Comparison of ENCODE assay signal across 1 cellular context in the genomic region with DNA sequence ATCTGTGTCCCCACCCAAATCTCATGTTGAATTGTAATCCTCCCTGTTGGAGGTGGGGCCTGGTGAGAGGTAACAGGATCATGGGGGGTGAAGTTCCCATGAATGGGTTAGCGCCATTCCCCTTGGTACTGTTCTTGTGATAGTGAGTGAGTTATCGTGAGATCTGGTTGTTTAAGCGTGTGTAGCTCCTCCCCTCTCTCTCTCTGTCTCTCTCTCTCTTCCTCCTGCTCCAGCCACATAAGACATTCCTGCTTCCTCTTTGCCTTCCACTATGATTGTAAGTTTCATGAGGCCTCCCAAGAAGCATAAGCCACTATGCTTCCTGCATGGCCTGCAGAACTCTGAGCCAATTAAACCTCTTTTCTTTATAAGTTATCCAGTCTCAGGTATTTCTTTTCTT.
TF ChIP-seq lines count a peak whose summit lies in the region.

No MANE protein-coding gene starts in this region.

TF ChIP-seq in K562, 482 proteins besides CTCF, POLR2A, EP300 and RAD21 (continued from another document):
- TF ChIP-seq, protein P1, sequence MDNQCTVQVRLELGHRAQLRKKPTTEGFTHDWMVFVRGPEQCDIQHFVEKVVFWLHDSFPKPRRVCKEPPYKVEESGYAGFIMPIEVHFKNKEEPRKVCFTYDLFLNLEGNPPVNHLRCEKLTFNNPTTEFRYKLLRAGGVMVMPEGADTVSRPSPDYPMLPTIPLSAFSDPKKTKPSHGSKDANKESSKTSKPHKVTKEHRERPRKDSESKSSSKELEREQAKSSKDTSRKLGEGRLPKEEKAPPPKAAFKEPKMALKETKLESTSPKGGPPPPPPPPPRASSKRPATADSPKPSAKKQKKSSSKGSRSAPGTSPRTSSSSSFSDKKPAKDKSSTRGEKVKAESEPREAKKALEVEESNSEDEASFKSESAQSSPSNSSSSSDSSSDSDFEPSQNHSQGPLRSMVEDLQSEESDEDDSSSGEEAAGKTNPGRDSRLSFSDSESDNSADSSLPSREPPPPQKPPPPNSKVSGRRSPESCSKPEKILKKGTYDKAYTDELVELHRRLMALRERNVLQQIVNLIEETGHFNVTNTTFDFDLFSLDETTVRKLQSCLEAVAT (IDR thresholded peaks at IDR 0.05): peak in 1 of 2 experiments; percentile 23; a peak in 1 of 4 replicates
- no peak for TF ChIP-seq CREB1 (IDR thresholded peaks at IDR 0.05)
- no peak for TF ChIP-seq CREB1 (CRISPR knock-in tag; IDR thresholded peaks at IDR 0.05)
- peak; percentile 86 for TF ChIP-seq CHD2 (IDR thresholded peaks at IDR 0.05; ENCODE audit: low read depth, low read length)
- TF ChIP-seq LEF1 (IDR thresholded peaks at IDR 0.05): peak; percentile 29; the same call in 1 of the 2 replicates
- no peak for TF ChIP-seq DNMT1 (IDR thresholded peaks at IDR 0.05)
- TF ChIP-seq, protein P2, sequence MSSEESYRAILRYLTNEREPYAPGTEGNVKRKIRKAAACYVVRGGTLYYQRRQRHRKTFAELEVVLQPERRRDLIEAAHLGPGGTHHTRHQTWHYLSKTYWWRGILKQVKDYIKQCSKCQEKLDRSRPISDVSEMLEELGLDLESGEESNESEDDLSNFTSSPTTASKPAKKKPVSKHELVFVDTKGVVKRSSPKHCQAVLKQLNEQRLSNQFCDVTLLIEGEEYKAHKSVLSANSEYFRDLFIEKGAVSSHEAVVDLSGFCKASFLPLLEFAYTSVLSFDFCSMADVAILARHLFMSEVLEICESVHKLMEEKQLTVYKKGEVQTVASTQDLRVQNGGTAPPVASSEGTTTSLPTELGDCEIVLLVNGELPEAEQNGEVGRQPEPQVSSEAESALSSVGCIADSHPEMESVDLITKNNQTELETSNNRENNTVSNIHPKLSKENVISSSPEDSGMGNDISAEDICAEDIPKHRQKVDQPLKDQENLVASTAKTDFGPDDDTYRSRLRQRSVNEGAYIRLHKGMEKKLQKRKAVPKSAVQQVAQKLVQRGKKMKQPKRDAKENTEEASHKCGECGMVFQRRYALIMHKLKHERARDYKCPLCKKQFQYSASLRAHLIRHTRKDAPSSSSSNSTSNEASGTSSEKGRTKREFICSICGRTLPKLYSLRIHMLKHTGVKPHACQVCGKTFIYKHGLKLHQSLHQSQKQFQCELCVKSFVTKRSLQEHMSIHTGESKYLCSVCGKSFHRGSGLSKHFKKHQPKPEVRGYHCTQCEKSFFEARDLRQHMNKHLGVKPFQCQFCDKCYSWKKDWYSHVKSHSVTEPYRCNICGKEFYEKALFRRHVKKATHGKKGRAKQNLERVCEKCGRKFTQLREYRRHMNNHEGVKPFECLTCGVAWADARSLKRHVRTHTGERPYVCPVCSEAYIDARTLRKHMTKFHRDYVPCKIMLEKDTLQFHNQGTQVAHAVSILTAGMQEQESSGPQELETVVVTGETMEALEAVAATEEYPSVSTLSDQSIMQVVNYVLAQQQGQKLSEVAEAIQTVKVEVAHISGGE (CRISPR knock-in tag; IDR thresholded peaks at IDR 0.05): no peak
- no peak for TF ChIP-seq BCL6 (CRISPR knock-in tag; IDR thresholded peaks at IDR 0.05)
- no peak for TF ChIP-seq POLR2AphosphoS5 (IDR thresholded peaks at IDR 0.05; ENCODE audit: control insufficient read depth, insufficient read depth, low read depth, low read length)
- TF ChIP-seq ZBTB33 (CRISPR knock-in tag; IDR thresholded peaks at IDR 0.05): peak; percentile 54; the same call in 1 of the 2 replicates
- TF ChIP-seq BHLHE40 (IDR thresholded peaks at IDR 0.05; ENCODE audit: low read length): no peak
- peak; percentile 56 for TF ChIP-seq PRDM10 (IDR thresholded peaks at IDR 0.05; ENCODE audit: partially characterized antibody)
- no peak for TF ChIP-seq MLX (CRISPR knock-in tag; conservative IDR thresholded peaks at IDR 0.05)
- TF ChIP-seq SP1 (CRISPR knock-in tag; IDR thresholded peaks at IDR 0.05): 0 out of 2 replicates have a peak, but pooled peaks have one; percentile 36
- TF ChIP-seq MTA1 (IDR thresholded peaks at IDR 0.05; ENCODE audit: borderline replicate concordance): peak; percentile 70; the same call in 1 of the 2 replicates
- TF ChIP-seq ZNF766 (CRISPR knock-in tag; conservative IDR thresholded peaks at IDR 0.05): peak; percentile 85
- TF ChIP-seq CXXC5 (CRISPR knock-in tag; IDR thresholded peaks at IDR 0.05): peak; percentile 51; the same call in 1 of the 2 replicates
- no peak for TF ChIP-seq CC2D1A (IDR thresholded peaks at IDR 0.05)
- no peak for TF ChIP-seq ZNF282 (CRISPR knock-in tag; IDR thresholded peaks at IDR 0.05)
- TF ChIP-seq EHMT2 (IDR thresholded peaks at IDR 0.05): 0 out of 2 replicates have a peak, but pooled peaks have one; percentile 39
- TF ChIP-seq, protein P3, sequence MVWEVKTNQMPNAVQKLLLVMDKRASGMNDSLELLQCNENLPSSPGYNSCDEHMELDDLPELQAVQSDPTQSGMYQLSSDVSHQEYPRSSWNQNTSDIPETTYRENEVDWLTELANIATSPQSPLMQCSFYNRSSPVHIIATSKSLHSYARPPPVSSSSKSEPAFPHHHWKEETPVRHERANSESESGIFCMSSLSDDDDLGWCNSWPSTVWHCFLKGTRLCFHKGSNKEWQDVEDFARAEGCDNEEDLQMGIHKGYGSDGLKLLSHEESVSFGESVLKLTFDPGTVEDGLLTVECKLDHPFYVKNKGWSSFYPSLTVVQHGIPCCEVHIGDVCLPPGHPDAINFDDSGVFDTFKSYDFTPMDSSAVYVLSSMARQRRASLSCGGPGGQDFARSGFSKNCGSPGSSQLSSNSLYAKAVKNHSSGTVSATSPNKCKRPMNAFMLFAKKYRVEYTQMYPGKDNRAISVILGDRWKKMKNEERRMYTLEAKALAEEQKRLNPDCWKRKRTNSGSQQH (CRISPR knock-in tag; IDR thresholded peaks at IDR 0.05): no peak
- TF ChIP-seq SMARCA4 (IDR thresholded peaks at IDR 0.05): peak; percentile 41; the same call in 1 of the 2 replicates
- TF ChIP-seq POLR2B (IDR thresholded peaks at IDR 0.05; ENCODE audit: low read depth, partially characterized antibody): no peak
- TF ChIP-seq ZBTB26 (CRISPR knock-in tag; IDR thresholded peaks at IDR 0.05): no peak
- peak; percentile 37 for TF ChIP-seq L3MBTL2 (IDR thresholded peaks at IDR 0.05)
- TF ChIP-seq ZSCAN32 (CRISPR knock-in tag; IDR thresholded peaks at IDR 0.05): no peak
- 0 out of 4 replicates have a peak, but pooled peaks of 1 of the 2 experiments have one; percentile 15 for TF ChIP-seq FOXK2 (conservative IDR thresholded peaks at IDR 0.05 in 1 of 2, IDR thresholded peaks at IDR 0.05 in 1 of 2; ENCODE audit: low read depth in 2 of 2)
- 0 out of 2 replicates have a peak, but pooled peaks have one; percentile 50 for TF ChIP-seq SOX6 (IDR thresholded peaks at IDR 0.05)
- peak; percentile 35 for TF ChIP-seq HDAC3 (IDR thresholded peaks at IDR 0.05; ENCODE audit: borderline replicate concordance, partially characterized antibody)
- 0 out of 2 replicates have a peak, but pooled peaks have one; percentile 29 for TF ChIP-seq ATF7 (IDR thresholded peaks at IDR 0.05)
- TF ChIP-seq ZSCAN29 (IDR thresholded peaks at IDR 0.05): no peak
